In the genomic region with DNA sequence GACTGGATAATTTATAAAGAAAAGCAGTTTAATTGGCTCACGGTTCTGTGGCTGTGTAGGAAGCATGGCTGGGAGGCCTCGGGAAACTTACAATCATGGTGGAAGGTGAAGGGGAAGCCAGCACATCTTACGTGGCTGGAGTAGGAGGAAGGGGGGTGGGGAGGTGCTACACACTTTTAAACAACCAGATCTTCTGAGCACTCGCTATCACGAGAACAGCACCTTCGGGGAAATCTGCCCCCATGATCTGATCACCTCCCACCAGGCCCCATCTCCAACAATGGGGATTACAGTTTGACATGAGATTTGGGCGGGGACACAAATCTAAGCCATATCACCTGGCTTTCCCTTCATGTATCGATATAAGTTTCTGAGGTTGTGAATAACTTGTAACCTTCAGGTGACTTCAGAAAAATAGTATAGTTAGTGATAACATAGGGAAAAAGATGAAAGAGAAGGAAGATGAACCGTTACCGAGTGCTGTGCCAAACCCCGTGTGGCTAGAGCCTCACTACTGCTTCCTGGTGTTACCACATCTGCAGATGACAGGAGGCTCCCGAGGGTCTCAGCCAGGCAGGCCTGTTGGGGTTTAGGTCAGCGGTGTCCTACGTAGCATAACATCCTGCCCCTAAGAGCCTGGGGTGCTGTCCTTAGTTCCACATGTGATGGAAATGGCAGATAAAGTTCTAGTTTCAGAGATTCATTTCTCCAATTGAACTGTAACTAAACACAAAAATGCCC, we compare ENCODE assay signal across 15 cellular contexts.
DNase-seq lines count a peak whose midpoint lies in the region; ATAC-seq lines count a peak whose summit lies in the region.
"Had no signal": no experiment of that assay in that cellular context is flagged by ENCODE, and none has a peak within 500 bp of the region (broad histone marks: within the 10 kb centered on the region; RNA-seq: fewer than 3 reads in every experiment).

No MANE protein-coding gene starts in this region.

- H3K27ac ChIP-seq in CD4-positive, alpha-beta memory T cell (ENCODE audit: low read depth, low read length) = no peak overlapping the region
- H3K27ac ChIP-seq: C4-2B, colonic mucosa, epithelial cell of prostate, VCaP had no signal

- CTCF ChIA-PET in CD4-positive, alpha-beta memory T cell (lab: Charles Lee; ENCODE audit: partially characterized antibody) = no interaction called here

- H3K4me3 ChIP-seq in CD4-positive, alpha-beta memory T cell (ENCODE audit: low read length in 2 of 2) = no peak overlapping the region
- H3K4me3 ChIP-seq: colonic mucosa had no signal

- peak overlapping the region; percentile 70 for H3K27ac Mint-ChIP-seq in T-helper 1 cell treated with Interleukin-12 subunit alpha and Interleukin-12 subunit beta and Interleukin-4 antibody, amounts not matched to agents 30 μg/mL and 1 μg/mL, for 36 hours
- peak overlapping the region; percentile 10 to 80 (median 54) for H3K27ac Mint-ChIP-seq in CD4-positive, alpha-beta memory T cell
- peak overlapping the region; percentile 75 to 89 for H3K27ac Mint-ChIP-seq in activated naive CD4-positive, alpha-beta T cell treated with anti-CD3 and anti-CD28 coated beads, Interleukin-2, amount 50 U/mL, for 72 hours
- peak overlapping the region; percentile 71 to 89 (median 81) for H3K27ac Mint-ChIP-seq in naive thymus-derived CD8-positive, alpha-beta T cell

- DNase-seq in T-helper 1 cell = no peak
- DNase-seq in CD4-positive, alpha-beta memory T cell = no peak
- DNase-seq in activated naive CD4-positive, alpha-beta T cell treated with anti-CD3 and anti-CD28 coated beads, Interleukin-2, amount 50 U/mL, for 72 hours (ENCODE audit: low spot score in 2 of 2) = no peak
- no peak for DNase-seq in naive thymus-derived CD8-positive, alpha-beta T cell
- DNase-seq: 8988T, colonic mucosa, NCI-H526 had no signal

- H3K36me3 ChIP-seq in CD4-positive, alpha-beta memory T cell (ENCODE audit: insufficient read depth, low read length) = peaks cover 22% of the 10 kb centered on the region

- H3K9me3 Mint-ChIP-seq in T-helper 1 cell treated with Interleukin-12 subunit alpha and Interleukin-12 subunit beta and Interleukin-4 antibody, amounts not matched to agents 30 μg/mL and 1 μg/mL, for 36 hours = no peaks in the 10 kb centered on the region
- no peaks in the 10 kb centered on the region for H3K9me3 Mint-ChIP-seq in CD4-positive, alpha-beta memory T cell
- no peaks in the 10 kb centered on the region for H3K9me3 Mint-ChIP-seq in activated naive CD4-positive, alpha-beta T cell treated with anti-CD3 and anti-CD28 coated beads, Interleukin-2, amount 50 U/mL, for 72 hours
- no peaks in the 10 kb centered on the region for H3K9me3 Mint-ChIP-seq in naive thymus-derived CD8-positive, alpha-beta T cell

- no peaks in the 10 kb centered on the region for H3K9me3 ChIP-seq in CD4-positive, alpha-beta memory T cell (ENCODE audit: control insufficient read depth in 1 of 2, low read length in 2 of 2)
- H3K9me3 ChIP-seq: colonic mucosa had no signal

- POLR2A ChIA-PET in CD4-positive, alpha-beta memory T cell (lab: Charles Lee; ENCODE audit: partially characterized antibody) = no interaction called here
- POLR2A ChIA-PET in naive thymus-derived CD8-positive, alpha-beta T cell (lab: Charles Lee) = no interaction called here

- H3K27me3 ChIP-seq in CD4-positive, alpha-beta memory T cell (ENCODE audit: insufficient read depth, low read length) = no peaks in the 10 kb centered on the region
- H3K27me3 ChIP-seq: colonic mucosa had no signal

- peak; percentile 20 to 44 for ATAC-seq in activated naive CD4-positive, alpha-beta T cell treated with anti-CD3 and anti-CD28 coated beads, Interleukin-2, amount 50 U/mL, for 72 hours
- peak; percentile 17 to 63 for ATAC-seq in naive thymus-derived CD8-positive, alpha-beta T cell
- ATAC-seq in GM21717 (IDR thresholded peaks at IDR 0.05; ENCODE audit: unreplicated experiment) (no peak), HG02870 (IDR thresholded peaks at IDR 0.05; ENCODE audit: unreplicated experiment) (no peak), GM18498 (IDR thresholded peaks at IDR 0.05; ENCODE audit: unreplicated experiment) (no peak)
- ATAC-seq: sciatic nerve had no signal

- H3K4me3 Mint-ChIP-seq in T-helper 1 cell treated with Interleukin-12 subunit alpha and Interleukin-12 subunit beta and Interleukin-4 antibody, amounts not matched to agents 30 μg/mL and 1 μg/mL, for 36 hours = no peak overlapping the region
- H3K4me3 Mint-ChIP-seq in CD4-positive, alpha-beta memory T cell = no peak overlapping the region
- H3K4me3 Mint-ChIP-seq in naive thymus-derived CD8-positive, alpha-beta T cell = peak overlapping the region in 7 of 10 donors; percentile 17 to 56 (median 38)

- peaks cover 28% of the 10 kb centered on the region for H3K36me3 Mint-ChIP-seq in T-helper 1 cell treated with Interleukin-12 subunit alpha and Interleukin-12 subunit beta and Interleukin-4 antibody, amounts not matched to agents 30 μg/mL and 1 μg/mL, for 36 hours (ENCODE audit: low read depth)
- peaks cover 30 to 54% of the 10 kb centered on the region in 2 donors for H3K36me3 Mint-ChIP-seq in CD4-positive, alpha-beta memory T cell
- H3K36me3 Mint-ChIP-seq in activated naive CD4-positive, alpha-beta T cell treated with anti-CD3 and anti-CD28 coated beads, Interleukin-2, amount 50 U/mL, for 72 hours = peaks cover 7 to 19% of the 10 kb centered on the region in 2 donors
- H3K36me3 Mint-ChIP-seq in naive thymus-derived CD8-positive, alpha-beta T cell = peaks cover 0 to 67% (median 10%) of the 10 kb centered on the region in 3 donors

- intact Hi-C loops in CD4-positive, alpha-beta memory T cell (cut with micrococcal nuclease) = no loop called here

- no peaks in the 10 kb centered on the region for H3K27me3 Mint-ChIP-seq in T-helper 1 cell treated with Interleukin-12 subunit alpha and Interleukin-12 subunit beta and Interleukin-4 antibody, amounts not matched to agents 30 μg/mL and 1 μg/mL, for 36 hours (ENCODE audit: low read depth)
- H3K27me3 Mint-ChIP-seq in CD4-positive, alpha-beta memory T cell = no peaks in the 10 kb centered on the region
- no peaks in the 10 kb centered on the region for H3K27me3 Mint-ChIP-seq in naive thymus-derived CD8-positive, alpha-beta T cell

- peaks cover 8% of the 10 kb centered on the region for H3K4me1 ChIP-seq in CD4-positive, alpha-beta memory T cell (ENCODE audit: insufficient read depth, low read length)
- H3K4me1 ChIP-seq: colonic mucosa had no signal

- peaks cover 21% of the 10 kb centered on the region for H3K4me1 Mint-ChIP-seq in T-helper 1 cell treated with Interleukin-12 subunit alpha and Interleukin-12 subunit beta and Interleukin-4 antibody, amounts not matched to agents 30 μg/mL and 1 μg/mL, for 36 hours (ENCODE audit: low read depth)
- H3K4me1 Mint-ChIP-seq in CD4-positive, alpha-beta memory T cell = peaks cover 14 to 19% (median 16%) of the 10 kb centered on the region in 4 donors
- peaks cover 14 to 31% (median 22%) of the 10 kb centered on the region in 4 donors for H3K4me1 Mint-ChIP-seq in naive thymus-derived CD8-positive, alpha-beta T cell

Comparison
In these comparisons a context has a peak if more than half of its experiments do, and no peak if none do; other contexts are left out.
1. H3K4me3 Mint-ChIP-seq: peak in naive thymus-derived CD8-positive, alpha-beta T cell (7 of 10); none in T-helper 1 cell treated with Interleukin-12 subunit alpha and Interleukin-12 subunit beta and Interleukin-4 antibody, amounts not matched to agents 30 μg/mL and 1 μg/mL, for 36 hours (single experiment) and CD4-positive, alpha-beta memory T cell (0 of 8).
2. ATAC-seq: peak in activated naive CD4-positive, alpha-beta T cell treated with anti-CD3 and anti-CD28 coated beads, Interleukin-2, amount 50 U/mL, for 72 hours (2 of 2) and naive thymus-derived CD8-positive, alpha-beta T cell (2 of 2); none in GM21717 (single experiment), HG02870 (single experiment) and GM18498 (single experiment).
3. Peak in every context shown above with its lines, with median percentiles within 50 percentile points of each other: H3K27ac Mint-ChIP-seq.